In the genomic region with DNA sequence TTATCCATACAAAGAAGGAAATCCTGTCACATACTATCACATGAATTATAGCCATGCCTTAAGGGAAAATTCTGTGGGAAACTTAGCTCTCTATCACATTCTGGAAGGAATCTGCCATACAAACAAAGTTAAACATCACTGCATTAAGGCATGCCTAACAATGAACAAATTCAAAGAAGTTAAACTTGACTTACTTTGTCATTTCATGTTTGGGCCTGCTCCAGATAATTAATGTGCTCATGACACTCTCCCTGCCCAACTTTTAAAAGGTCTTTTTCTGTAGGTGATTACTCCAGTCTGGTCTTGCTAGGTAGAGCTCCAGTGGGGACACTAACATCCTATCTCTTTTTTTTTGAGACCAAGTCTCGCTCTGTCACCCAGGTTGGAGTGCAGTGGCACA, we compare ENCODE assay signal across 36 cellular contexts.
"Had no signal": no experiment of that assay in that cellular context is flagged by ENCODE, and none has a peak within 500 bp of the region (broad histone marks: within the 10 kb centered on the region; RNA-seq: fewer than 3 reads in every experiment).

No MANE protein-coding gene starts in this region.

- H3K4me1 ChIP-seq: breast epithelium had no signal

- H3K9me3 Mint-ChIP-seq: activated B cell treated with CpG ODN at 0.5 μM for 24 hours; activated CD4-positive, alpha-beta memory T cell treated with anti-CD3 and anti-CD28 coated beads, Interleukin-2, amount 10 ng/mL, durations not matched to agents 7 days and 5 days; activated CD4-positive, alpha-beta T cell treated with anti-CD3 and anti-CD28 coated beads, Interleukin-2, amount 10 ng/mL, durations not matched to agents 7 days and 5 days; activated naive CD4-positive, alpha-beta T cell treated with anti-CD3 and anti-CD28 coated beads, Interleukin-2, amount 10 ng/mL, durations not matched to agents 7 days and 5 days; activated naive CD4-positive, alpha-beta T cell treated with anti-CD3 and anti-CD28 coated beads, Interleukin-2, amount 50 U/mL, for 24 hours; activated naive CD8-positive, alpha-beta T cell treated with anti-CD3 and anti-CD28 coated beads, Interleukin-2, amount 10 ng/mL, durations not matched to agents 7 days and 5 days; activated naive CD8-positive, alpha-beta T cell treated with anti-CD3 and anti-CD28 coated beads, Interleukin-2, amount 50 U/mL, for 24 hours; activated T-cell treated with anti-CD3 and anti-CD28 coated beads, Interleukin-2, amount 50 U/mL, for 24 hours; activated T-helper 2 cell treated with anti-CD3 and anti-CD28 coated beads, Interferon-gamma antibody, Interleukin-2, Interleukin-4, amounts not matched to agents 10 μg/mL and 5 μg/mL and 100 μg/mL, durations not matched to agents 14 hours and 24 hours and 36 hours; central memory CD8-positive, alpha-beta T cell; T-helper 1 cell treated with Interleukin-12 subunit alpha and Interleukin-12 subunit beta and Interleukin-4 antibody, amounts not matched to agents 30 μg/mL and 1 μg/mL, for 36 hours; T-helper 2 cell treated with Interferon-gamma antibody and Interleukin-4, amounts not matched to agents 5 μg/mL and 100 μg/mL, for 36 hours had no signal

- H3K27me3 Mint-ChIP-seq: activated B cell treated with CpG ODN at 0.5 μM for 24 hours; activated naive CD4-positive, alpha-beta T cell treated with anti-CD3 and anti-CD28 coated beads, Interleukin-2, amount 50 U/mL, for 24 hours; activated naive CD8-positive, alpha-beta T cell; activated T-cell treated with anti-CD3 and anti-CD28 coated beads, Interleukin-2, amount 50 U/mL, for 24 hours; central memory CD8-positive, alpha-beta T cell had no signal

- H3K27ac Mint-ChIP-seq: activated B cell treated with CpG ODN at 0.5 μM for 24 hours; activated CD4-positive, alpha-beta memory T cell treated with anti-CD3 and anti-CD28 coated beads, Interleukin-2, amount 10 ng/mL, durations not matched to agents 7 days and 5 days; activated CD4-positive, alpha-beta T cell treated with anti-CD3 and anti-CD28 coated beads, Interleukin-2, amount 10 ng/mL, durations not matched to agents 7 days and 5 days; activated CD8-positive, alpha-beta memory T cell treated with anti-CD3 and anti-CD28 coated beads, Interleukin-2, amount 10 ng/mL, durations not matched to agents 7 days and 5 days; activated CD8-positive, alpha-beta T cell treated with anti-CD3 and anti-CD28 coated beads, Interleukin-2, amount 10 ng/mL, durations not matched to agents 7 days and 5 days; activated naive CD4-positive, alpha-beta T cell treated with anti-CD3 and anti-CD28 coated beads, Interleukin-2, amount 10 ng/mL, durations not matched to agents 7 days and 5 days; activated naive CD4-positive, alpha-beta T cell treated with anti-CD3 and anti-CD28 coated beads, Interleukin-2, amount 50 U/mL, for 24 hours; activated naive CD8-positive, alpha-beta T cell; activated naive CD8-positive, alpha-beta T cell treated with anti-CD3 and anti-CD28 coated beads, Interleukin-2, amount 10 ng/mL, durations not matched to agents 7 days and 5 days; activated naive CD8-positive, alpha-beta T cell treated with anti-CD3 and anti-CD28 coated beads, Interleukin-2, amount 50 U/mL, for 24 hours; activated T-cell treated with anti-CD3 and anti-CD28 coated beads, Interleukin-2, amount 50 U/mL, for 24 hours; activated T-helper 2 cell treated with anti-CD3 and anti-CD28 coated beads, Interferon-gamma antibody, Interleukin-2, Interleukin-4, amounts not matched to agents 10 μg/mL and 5 μg/mL and 100 μg/mL, durations not matched to agents 14 hours and 24 hours and 36 hours; T-helper 1 cell treated with Interleukin-12 subunit alpha and Interleukin-12 subunit beta and Interleukin-4 antibody, amounts not matched to agents 30 μg/mL and 1 μg/mL, for 36 hours; T-helper 2 cell treated with Interferon-gamma antibody and Interleukin-4, amounts not matched to agents 5 μg/mL and 100 μg/mL, for 36 hours had no signal

- ATAC-seq: activated CD8-positive, alpha-beta memory T cell treated with anti-CD3 and anti-CD28 coated beads, Interleukin-2, amount 10 ng/mL, durations not matched to agents 7 days and 5 days; activated CD8-positive, alpha-beta T cell treated with anti-CD3 and anti-CD28 coated beads, Interleukin-2, amount 10 ng/mL, durations not matched to agents 7 days and 5 days; activated naive CD8-positive, alpha-beta T cell treated with anti-CD3 and anti-CD28 coated beads, Interleukin-2, amount 50 U/mL, for 24 hours had no signal

- H3K36me3 ChIP-seq: ascending aorta, brain microvascular endothelial cell, breast epithelium, cardiac muscle cell had no signal

- H3K27ac ChIP-seq: ascending aorta, brain microvascular endothelial cell, breast epithelium, VCaP had no signal

- H3K4me1 Mint-ChIP-seq: activated B cell treated with CpG ODN at 0.5 μM for 24 hours; activated CD4-positive, alpha-beta memory T cell treated with anti-CD3 and anti-CD28 coated beads, Interleukin-2, amount 10 ng/mL, durations not matched to agents 7 days and 5 days; activated CD4-positive, alpha-beta T cell treated with anti-CD3 and anti-CD28 coated beads, Interleukin-2, amount 10 ng/mL, durations not matched to agents 7 days and 5 days; activated CD8-positive, alpha-beta memory T cell treated with anti-CD3 and anti-CD28 coated beads, Interleukin-2, amount 10 ng/mL, durations not matched to agents 7 days and 5 days; activated naive CD4-positive, alpha-beta T cell treated with anti-CD3 and anti-CD28 coated beads, Interleukin-2, amount 10 ng/mL, durations not matched to agents 7 days and 5 days; activated naive CD4-positive, alpha-beta T cell treated with anti-CD3 and anti-CD28 coated beads, Interleukin-2, amount 50 U/mL, for 24 hours; activated naive CD8-positive, alpha-beta T cell treated with anti-CD3 and anti-CD28 coated beads, Interleukin-2, amount 10 ng/mL, durations not matched to agents 7 days and 5 days; central memory CD8-positive, alpha-beta T cell had no signal

- H3K4me3 ChIP-seq: ascending aorta, breast epithelium, cardiac muscle cell had no signal

- H3K27me3 ChIP-seq: ascending aorta, brain microvascular endothelial cell, breast epithelium, cardiac muscle cell had no signal

- H3K4me3 Mint-ChIP-seq: activated B cell treated with CpG ODN at 0.5 μM for 24 hours; activated CD4-positive, alpha-beta memory T cell treated with anti-CD3 and anti-CD28 coated beads, Interleukin-2, amount 10 ng/mL, durations not matched to agents 7 days and 5 days; activated CD4-positive, alpha-beta T cell treated with anti-CD3 and anti-CD28 coated beads, Interleukin-2, amount 10 ng/mL, durations not matched to agents 7 days and 5 days; activated CD8-positive, alpha-beta memory T cell treated with anti-CD3 and anti-CD28 coated beads, Interleukin-2, amount 10 ng/mL, durations not matched to agents 7 days and 5 days; activated CD8-positive, alpha-beta T cell treated with anti-CD3 and anti-CD28 coated beads, Interleukin-2, amount 10 ng/mL, durations not matched to agents 7 days and 5 days; activated naive CD4-positive, alpha-beta T cell treated with anti-CD3 and anti-CD28 coated beads, Interleukin-2, amount 10 ng/mL, durations not matched to agents 7 days and 5 days; activated naive CD4-positive, alpha-beta T cell treated with anti-CD3 and anti-CD28 coated beads, Interleukin-2, amount 50 U/mL, for 24 hours; activated naive CD8-positive, alpha-beta T cell; activated naive CD8-positive, alpha-beta T cell treated with anti-CD3 and anti-CD28 coated beads, Interleukin-2, amount 10 ng/mL, durations not matched to agents 7 days and 5 days; activated naive CD8-positive, alpha-beta T cell treated with anti-CD3 and anti-CD28 coated beads, Interleukin-2, amount 50 U/mL, for 24 hours; activated T-cell treated with anti-CD3 and anti-CD28 coated beads, Interleukin-2, amount 50 U/mL, for 24 hours; central memory CD8-positive, alpha-beta T cell; T-helper 1 cell treated with Interleukin-12 subunit alpha and Interleukin-12 subunit beta and Interleukin-4 antibody, amounts not matched to agents 30 μg/mL and 1 μg/mL, for 36 hours; T-helper 2 cell treated with Interferon-gamma antibody and Interleukin-4, amounts not matched to agents 5 μg/mL and 100 μg/mL, for 36 hours had no signal

- H3K9me3 ChIP-seq: ascending aorta, breast epithelium had no signal

- H3K36me3 Mint-ChIP-seq: activated naive CD4-positive, alpha-beta T cell treated with anti-CD3 and anti-CD28 coated beads, Interleukin-2, amount 10 ng/mL, durations not matched to agents 7 days and 5 days; activated naive CD8-positive, alpha-beta T cell treated with anti-CD3 and anti-CD28 coated beads, Interleukin-2, amount 10 ng/mL, durations not matched to agents 7 days and 5 days had no signal

- DNase-seq: activated B cell treated with CpG ODN at 0.5 μM for 24 hours; activated CD4-positive, alpha-beta memory T cell treated with anti-CD3 and anti-CD28 coated beads, Interleukin-2, amount 10 ng/mL, durations not matched to agents 7 days and 5 days; activated CD4-positive, alpha-beta T cell treated with anti-CD3 and anti-CD28 coated beads for 4 hours; activated CD4-positive, alpha-beta T cell treated with anti-CD3 and anti-CD28 coated beads, Interleukin-2, amount 10 ng/mL, durations not matched to agents 7 days and 5 days; activated CD4-positive, alpha-beta T cell treated with anti-CD3 and anti-CD28 coated beads, Interleukin-2, amount 50 U/mL, for 48 hours; activated CD4-positive, CD25-positive, alpha-beta regulatory T cell treated with anti-CD3 and anti-CD28 coated beads, Interleukin-2, amount 50 U/mL, for 72 hours; activated CD8-positive, alpha-beta memory T cell treated with anti-CD3 and anti-CD28 coated beads for 24 hours; activated CD8-positive, alpha-beta memory T cell treated with anti-CD3 and anti-CD28 coated beads, Interleukin-2, amount 10 ng/mL, durations not matched to agents 7 days and 5 days; activated CD8-positive, alpha-beta memory T cell treated with anti-CD3 and anti-CD28 coated beads, Interleukin-2, amount 50 U/mL, for 48 hours; activated CD8-positive, alpha-beta T cell treated with anti-CD3 and anti-CD28 coated beads, Interleukin-2, amount 10 ng/mL, durations not matched to agents 7 days and 5 days; activated effector memory CD4-positive, alpha-beta T cell treated with Interleukin-2 at 50 U/mL for 16 hours; activated gamma-delta T cell; activated naive CD4-positive, alpha-beta T cell treated with anti-CD3 and anti-CD28 coated beads, Interleukin-2, amount 10 ng/mL, durations not matched to agents 7 days and 5 days; activated naive CD4-positive, alpha-beta T cell treated with Interleukin-2 at 50 U/mL for 16 hours; activated naive CD8-positive, alpha-beta T cell treated with anti-CD3 and anti-CD28 coated beads, Interleukin-2, amount 10 ng/mL, durations not matched to agents 7 days and 5 days; activated naive CD8-positive, alpha-beta T cell treated with anti-CD3 and anti-CD28 coated beads, Interleukin-2, amount 50 U/mL, for 24 hours; activated T-cell treated with anti-CD3 and anti-CD28 coated beads, Interleukin-2, amount 50 U/mL, for 24 hours; activated T-cell treated with anti-CD3 and anti-CD28 coated beads, Interleukin-2, amount 50 U/mL, for 48 hours; amygdala; anterior cingulate cortex; brain microvascular endothelial cell; caudate nucleus; cerebellar nuclear complex; T-helper 1 cell; T-helper 2 cell; T-helper 9 cell had no signal
